Comparison of ENCODE assay signal across 7 cellular contexts in the genomic region with DNA sequence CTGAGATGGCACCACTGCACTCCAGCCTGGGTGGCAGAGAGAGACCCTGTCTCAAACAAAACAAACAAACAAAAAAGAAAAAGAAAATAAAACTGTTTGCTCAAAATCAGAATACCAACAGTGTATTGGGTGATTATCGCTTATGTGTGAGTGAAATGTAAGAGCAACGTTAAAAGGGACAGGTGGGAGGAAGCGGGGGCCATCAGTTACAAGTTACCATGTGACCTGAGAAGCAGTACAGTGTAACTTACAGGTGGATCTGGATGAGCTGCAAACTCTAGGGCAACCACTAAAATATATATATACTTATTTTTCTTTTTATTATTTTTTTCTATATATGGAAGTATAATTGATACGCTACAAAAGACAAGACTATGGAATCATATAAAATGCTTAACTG.
"Had no signal": no experiment of that assay in that cellular context is flagged by ENCODE, and none has a peak within 500 bp of the region (broad histone marks: within the 10 kb centered on the region; RNA-seq: fewer than 3 reads in every experiment).

No MANE protein-coding gene starts in this region.

- H3K4me1 Mint-ChIP-seq: IgD-negative memory B cell had no signal

- H3K4me3 Mint-ChIP-seq: HFFc6, IgD-negative memory B cell had no signal

- FAIRE-seq: HepG2 had no signal

- H3K27ac Mint-ChIP-seq: HFFc6, IgD-negative memory B cell had no signal

- H3K9me3 ChIP-seq: HAP-1 had no signal

- H3K9ac ChIP-seq: GM23248 had no signal

- H3K36me3 ChIP-seq: HAP-1 had no signal

- DNase-seq: GM23248, GOT3, HFFc6 had no signal

- H3K27ac ChIP-seq: GM23248, HL-60 had no signal

- H3K4me1 ChIP-seq: HAP-1 had no signal

- H2AFZ ChIP-seq: GM23248 had no signal

- ATAC-seq: HepG2 had no signal

- H3K4me3 ChIP-seq: GM23248, HAP-1 had no signal

- H3K9me3 Mint-ChIP-seq: HFFc6, IgD-negative memory B cell had no signal
